Comparison of ENCODE assay signal across 26 cellular contexts in the genomic region with DNA sequence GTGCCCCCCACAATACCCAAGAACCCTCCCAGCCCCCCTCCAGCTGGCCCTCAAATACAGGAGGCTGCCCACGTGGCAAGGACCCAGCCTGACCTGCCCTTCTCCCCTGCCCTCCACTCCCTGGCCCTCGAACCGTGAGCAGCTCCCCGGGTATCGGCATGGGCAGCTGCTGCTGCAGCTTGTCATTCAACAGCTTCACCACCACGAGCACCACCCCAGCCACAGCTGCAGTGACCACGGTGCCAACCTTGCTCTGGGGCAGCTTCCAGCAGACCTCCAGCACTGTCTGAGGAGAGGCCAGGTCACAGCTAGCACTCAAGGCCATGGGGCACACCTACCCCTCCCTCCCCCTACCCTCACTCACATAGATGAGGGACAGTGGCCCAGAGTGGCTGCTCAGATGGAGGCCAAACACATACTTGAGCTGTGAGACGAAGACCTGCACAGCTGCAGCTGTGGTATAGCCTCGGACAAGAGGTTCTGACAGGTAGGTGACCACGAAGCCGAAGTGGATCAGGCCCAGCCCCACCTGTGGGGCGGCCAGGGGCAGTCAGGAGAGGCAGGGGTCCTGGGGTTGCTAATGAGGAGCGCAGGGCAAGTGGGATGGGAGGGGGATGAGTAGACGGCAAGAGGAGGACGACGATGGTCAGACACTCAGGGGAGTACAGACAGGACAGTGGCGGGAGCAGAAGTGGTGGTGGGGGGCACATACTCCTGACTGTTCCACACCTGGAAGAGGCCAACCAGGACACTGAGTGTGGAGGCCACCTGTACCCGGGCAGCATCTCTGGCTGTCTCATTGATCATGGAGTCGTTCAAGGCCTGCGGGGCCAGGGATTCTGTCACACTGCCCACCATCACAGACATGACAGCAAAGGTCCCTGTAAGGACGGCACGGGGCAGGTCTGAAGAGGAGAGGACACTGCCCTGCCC. TPM values are rescaled to one million over a fixed set of nuclear protein-coding genes. Genes with fewer than 3 reads are reported as not detected.
"Had no signal": no experiment of that assay in that cellular context is flagged by ENCODE, and none has a peak within 500 bp of the region (broad histone marks: within the 10 kb centered on the region; RNA-seq: fewer than 3 reads in every experiment).

No MANE protein-coding gene starts in this region.

- H3K4me3 Mint-ChIP-seq: activated naive CD8-positive, alpha-beta T cell treated with anti-CD3 and anti-CD28 coated beads, Interleukin-2, amount 10 ng/mL, durations not matched to agents 7 days and 5 days; activated T-cell treated with anti-CD3 and anti-CD28 coated beads, Interleukin-2, amount 50 U/mL, for 4 hours; mesothelial cell of epicardium; nephron progenitor cell had no signal

- H3K9me3 Mint-ChIP-seq: activated naive CD8-positive, alpha-beta T cell treated with anti-CD3 and anti-CD28 coated beads, Interleukin-2, amount 10 ng/mL, durations not matched to agents 7 days and 5 days; activated T-cell treated with anti-CD3 and anti-CD28 coated beads, Interleukin-2, amount 50 U/mL, for 4 hours; mesothelial cell of epicardium; nephron progenitor cell had no signal

- H3K9me3 ChIP-seq: esophagus squamous epithelium, gastrocnemius medialis, left lung, spleen, upper lobe of right lung had no signal

- ATAC-seq: activated T-cell treated with anti-CD3 and anti-CD28 coated beads, Interleukin-2, amount 50 U/mL, for 4 hours; gastrocnemius medialis; left lung; upper lobe of right lung had no signal

- DNase-seq: activated CD4-positive, alpha-beta T cell treated with anti-CD3 and anti-CD28 coated beads for 4 hours; activated CD4-positive, alpha-beta T cell treated with anti-CD3 and anti-CD28 coated beads, Interleukin-2, amount 50 U/mL, for 48 hours; activated CD4-positive, CD25-positive, alpha-beta regulatory T cell; activated CD8-positive, alpha-beta memory T cell treated with anti-CD3 and anti-CD28 coated beads, Interleukin-2, amount 50 U/mL, for 48 hours; activated naive CD4-positive, alpha-beta T cell treated with Interleukin-2 at 50 U/mL for 16 hours; activated naive CD8-positive, alpha-beta T cell treated with anti-CD3 and anti-CD28 coated beads, Interleukin-2, amount 10 ng/mL, durations not matched to agents 7 days and 5 days; activated T-cell treated with anti-CD3 and anti-CD28 coated beads, Interleukin-2, amount 50 U/mL, for 4 hours; caudate nucleus; dermis blood vessel endothelial cell; esophagus squamous epithelium; gastrocnemius medialis; hippocampal formation; kidney glomerular epithelial cell; nephron progenitor cell; occipital lobe; spleen; stimulated activated CD4-positive, alpha-beta T cell treated with anti-CD3 and anti-CD28 coated beads, Interleukin-4, amount 100 ng/mL, for 1 hour; stimulated activated naive CD4-positive, alpha-beta T cell; upper lobe of right lung had no signal

- H3K27me3 Mint-ChIP-seq: activated naive CD8-positive, alpha-beta T cell treated with anti-CD3 and anti-CD28 coated beads, Interleukin-2, amount 10 ng/mL, durations not matched to agents 7 days and 5 days had no signal

- H3K27ac ChIP-seq: esophagus squamous epithelium, gastrocnemius medialis, left lung, spleen, upper lobe of right lung had no signal

- H3K4me3 ChIP-seq: esophagus squamous epithelium, gastrocnemius medialis, left lung, lung, spleen, upper lobe of right lung had no signal

- H3K27me3 ChIP-seq: esophagus squamous epithelium, gastrocnemius medialis, left lung, spleen, upper lobe of right lung had no signal

- H3K27ac Mint-ChIP-seq: activated naive CD8-positive, alpha-beta T cell treated with anti-CD3 and anti-CD28 coated beads, Interleukin-2, amount 10 ng/mL, durations not matched to agents 7 days and 5 days; mesothelial cell of epicardium; nephron progenitor cell had no signal

RNA-seq across cellular contexts. Expression of a gene that starts 10.2 kb away (rescaled TPM):
- total RNA-seq: activated CD8-positive, alpha-beta memory T cell treated with anti-CD3 and anti-CD28 coated beads for 36 hours; activated naive CD8-positive, alpha-beta T cell treated with anti-CD3 and anti-CD28 coated beads, Interleukin-2, amount 10 ng/mL, durations not matched to agents 7 days and 5 days; activated T-cell treated with anti-CD3 and anti-CD28 coated beads, Interleukin-2, amount 50 U/mL, for 4 hours; dermis blood vessel endothelial cell; esophagus squamous epithelium; gastrocnemius medialis; left lung; lung; mesothelial cell of epicardium; occipital lobe; posterior vena cava; renal cortical epithelial cell; spleen; T-helper 1 cell treated with Interleukin-12 subunit alpha and Interleukin-12 subunit beta and Interleukin-4 antibody, amounts not matched to agents 30 ng/mL and 1 ng/mL, for 36 hours; upper lobe of right lung had no signal
